Comparison of ENCODE assay signal across 11 cellular contexts in the genomic region with DNA sequence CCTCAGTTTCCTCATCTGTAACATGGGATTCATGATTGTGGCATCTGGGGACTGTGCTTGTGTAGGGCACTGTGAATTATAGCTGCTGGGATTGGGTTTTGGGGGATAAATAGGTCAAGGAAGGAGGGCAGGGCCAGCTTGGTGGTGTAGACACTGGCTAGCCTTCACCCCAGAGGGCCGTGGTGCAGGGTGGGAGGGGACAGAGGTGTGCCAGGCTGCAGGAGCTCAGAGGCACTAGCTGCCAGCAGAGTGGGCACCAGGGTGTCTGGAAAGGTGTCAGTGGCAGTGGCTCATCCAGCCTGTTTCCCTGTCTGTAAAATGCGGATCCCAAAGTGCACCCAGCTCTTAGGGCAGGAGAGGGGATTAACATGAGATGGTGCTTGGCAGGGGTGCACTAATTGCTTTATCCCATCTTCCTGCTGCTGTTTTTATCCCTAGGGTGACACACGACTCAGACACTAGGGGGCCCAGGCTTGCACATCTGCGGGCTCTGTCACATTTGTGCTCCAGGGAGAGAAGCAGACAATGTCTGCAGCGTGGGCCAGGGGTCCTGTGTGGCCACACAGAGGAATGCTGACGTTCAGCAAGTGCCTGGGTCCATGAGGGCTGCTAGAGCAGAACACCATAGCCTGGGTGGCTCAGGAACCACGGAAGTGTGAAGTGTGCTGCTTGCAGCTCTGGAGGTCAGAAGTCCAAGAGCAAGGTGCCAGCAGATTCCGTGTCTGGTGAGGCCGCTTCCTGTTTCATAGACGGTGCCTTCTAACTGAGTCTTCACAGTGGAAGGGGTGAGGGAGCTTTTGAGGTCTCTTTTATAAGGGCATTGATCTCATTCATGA. TPM values are rescaled to one million over a fixed set of nuclear protein-coding genes. Genes with fewer than 3 reads are reported as not detected.
DNase-seq lines count a peak whose midpoint lies in the region; ATAC-seq and TF ChIP-seq lines count a peak whose summit lies in the region.
"Had no signal": no experiment of that assay in that cellular context is flagged by ENCODE, and none has a peak within 500 bp of the region (broad histone marks: within the 10 kb centered on the region; RNA-seq: fewer than 3 reads in every experiment).

No MANE protein-coding gene starts in this region.

- H3K36me3 Mint-ChIP-seq in MCF 10A (ENCODE audit: insufficient read depth, unreplicated experiment) (peaks cover 6% of the 10 kb centered on the region), T-helper 17 cell (ENCODE audit: low read depth) (peaks cover 9% of the 10 kb centered on the region)

- ATAC-seq in T-helper 17 cell, result no peak
- no peak for ATAC-seq in GM19351 (IDR thresholded peaks at IDR 0.05; ENCODE audit: unreplicated experiment)
- no peak for ATAC-seq in GM18519 (IDR thresholded peaks at IDR 0.05; ENCODE audit: low FRiP score, unreplicated experiment)

- H3K27me3 ChIP-seq in breast epithelium, result no peaks in the 10 kb centered on the region
- H3K27me3 ChIP-seq in SJSA1 (replicated peaks), result no peaks in the 10 kb centered on the region

- no TSS peak for BruUV-seq in MCF 10A (replicated peaks; lab: Mats Ljungman, UMichigan)

- H3K27ac Mint-ChIP-seq in MCF 10A (ENCODE audit: low read depth, unreplicated experiment) (peak overlapping the region; percentile 93), T-helper 17 cell (no peak overlapping the region)
- H3K27ac Mint-ChIP-seq: brain; CD4-positive, CD25-positive, alpha-beta regulatory T cell; T-helper 1 cell treated with Interleukin-12 subunit alpha and Interleukin-12 subunit beta and Interleukin-4 antibody, amounts not matched to agents 30 μg/mL and 1 μg/mL, for 36 hours had no signal

- H3K9me3 Mint-ChIP-seq in MCF 10A (ENCODE audit: unreplicated experiment), result no peaks in the 10 kb centered on the region

- POLR2A ChIA-PET in MCF 10A (lab: Yijun Ruan, JAX), result interaction anchor here (0.6 to 3.5 kb wide), 11 partner anchors 12 to 259 kb away, joined by 3 to 23 read pairs (median 4); a partner anchor contains a TSS

- H3K36me3 ChIP-seq in breast epithelium, result no peaks in the 10 kb centered on the region
- H3K36me3 ChIP-seq in SJSA1, result no peaks in the 10 kb centered on the region

- peak overlapping the region in 1 of 2 donors; percentile 62 for H3K27ac ChIP-seq in breast epithelium
- no peak overlapping the region for H3K27ac ChIP-seq in SJSA1

- CTCF ChIA-PET in MCF 10A (lab: Yijun Ruan, JAX), result interaction anchor here (0.6 to 5.4 kb wide), 16 partner anchors 8 to 1434 kb away, joined by 3 to 28 read pairs (median 4); no protein-coding TSS in a partner anchor

- no peak for TF ChIP-seq POLR2A in breast epithelium (IDR thresholded peaks at IDR 0.05)

- H3K4me1 Mint-ChIP-seq in MCF 10A (ENCODE audit: insufficient read depth, unreplicated experiment) (peaks cover 15% of the 10 kb centered on the region), T-helper 17 cell (peaks cover 3% of the 10 kb centered on the region)
- H3K4me1 Mint-ChIP-seq: brain had no signal

- DNase-seq in MCF 10A (ENCODE audit: unreplicated experiment), result peak; percentile 42
- DNase-seq in breast epithelium (ENCODE audit: low spot score in 2 of 2), result no peak
- peak; percentile 12 to 28 for DNase-seq in SJSA1 (ENCODE audit: low read depth in 1 of 2, low spot score in 2 of 2)
- peak; percentile 58 for DNase-seq in glomerular visceral epithelial cell (ENCODE audit: extremely low spot score)
- DNase-seq in T-helper 17 cell, result no peak
- DNase-seq in iPS-NIHi11 (ENCODE audit: low spot score), result no peak
- DNase-seq: CD4-positive, CD25-positive, alpha-beta regulatory T cell had no signal

- H3K27me3 Mint-ChIP-seq in MCF 10A (ENCODE audit: insufficient read depth, unreplicated experiment), result no peaks in the 10 kb centered on the region
- no peaks in the 10 kb centered on the region for H3K27me3 Mint-ChIP-seq in T-helper 17 cell
- H3K27me3 Mint-ChIP-seq: brain; CD4-positive, CD25-positive, alpha-beta regulatory T cell had no signal

- intact Hi-C loops in MCF 10A (cut with micrococcal nuclease) (no loop called here), breast epithelium (cut with DNase I; ENCODE audit: low total_unique reads) (no loop called here)

- TF ChIP-seq CTCF in MCF 10A (IDR thresholded peaks at IDR 0.05; ENCODE audit: unreplicated experiment), result peak; percentile 31
- TF ChIP-seq CTCF in breast epithelium (IDR thresholded peaks at IDR 0.05), result no peak

- H3K9me3 ChIP-seq in breast epithelium, result peaks cover 12 to 13% of the 10 kb centered on the region in 2 donors
- H3K9me3 ChIP-seq in SJSA1 (replicated peaks), result no peaks in the 10 kb centered on the region
- H3K9me3 ChIP-seq in T-helper 17 cell (ENCODE audit: control insufficient read depth, low read length, poor library complexity, severe bottlenecking), result no peaks in the 10 kb centered on the region

- H3K4me3 Mint-ChIP-seq in MCF 10A (ENCODE audit: unreplicated experiment) (no peak overlapping the region), T-helper 17 cell (no peak overlapping the region)
- H3K4me3 Mint-ChIP-seq: brain; CD4-positive, CD25-positive, alpha-beta regulatory T cell; T-helper 1 cell treated with Interleukin-12 subunit alpha and Interleukin-12 subunit beta and Interleukin-4 antibody, amounts not matched to agents 30 μg/mL and 1 μg/mL, for 36 hours had no signal

- H3K4me1 ChIP-seq in breast epithelium, result no peaks in the 10 kb centered on the region
- H3K4me1 ChIP-seq in SJSA1 (replicated peaks), result peaks cover 7% of the 10 kb centered on the region

- H3K4me3 ChIP-seq in breast epithelium (no peak overlapping the region), SJSA1 (no peak overlapping the region)

RNA-seq across cellular contexts. Expression of a gene that starts 19.3 kb away (rescaled TPM):
- total RNA-seq in MCF 10A (2022), result 22.6 and 29.6 TPM in 2 replicates
- 10 to 100 TPM in 2 of 3 donors, 1 to 10 TPM in 1; 3.0 to 40.0 (median 27.9) TPM for total RNA-seq in breast epithelium
- total RNA-seq in SJSA1 (2014; rRNA removed; shearing (Covaris generic)), result 0.06 and 0.87 TPM in 2 replicates
- 10 to 100 TPM; 23.1 to 34.2 TPM for total RNA-seq in T-helper 17 cell

Comparison
In these comparisons a context has a peak if more than half of its experiments do, and no peak if none do; other contexts are left out.
1. DNase-seq: peak in MCF 10A (single experiment), SJSA1 (2 of 2) and glomerular visceral epithelial cell (single experiment); none in breast epithelium (0 of 2), T-helper 17 cell (0 of 3) and iPS-NIHi11 (single experiment).